In genomic region chr10:95650232-95650631, GRCh38 we compare ENCODE assay signal across 17 cellular contexts.
"Had no signal": no experiment of that assay in that cellular context is flagged by ENCODE, and none has a peak within 500 bp of the region (broad histone marks: within the 10 kb centered on the region; RNA-seq: fewer than 3 reads in every experiment).

No MANE protein-coding gene starts in this region.

- FAIRE-seq: islet of Langerhans had no signal

- H3K4me1 ChIP-seq: psoas muscle had no signal

- H3K4me3 ChIP-seq: cardiac muscle cell, esophagus squamous epithelium, psoas muscle, spleen, suprapubic skin, upper lobe of left lung had no signal

- ATAC-seq: activated naive CD8-positive, alpha-beta T cell treated with anti-CD3 and anti-CD28 coated beads, Interleukin-2, amount 50 U/mL, for 24 hours; left lobe of liver; psoas muscle; sciatic nerve had no signal

- H3K27me3 ChIP-seq: cardiac muscle cell, esophagus squamous epithelium, spleen, suprapubic skin, upper lobe of left lung had no signal

- DNase-seq: activated CD4-positive, alpha-beta memory T cell treated with anti-CD3 and anti-CD28 coated beads, Interleukin-2, amount 10 ng/mL, durations not matched to agents 7 days and 5 days; activated CD4-positive, alpha-beta T cell treated with anti-CD3 and anti-CD28 coated beads for 1 hour; activated gamma-delta T cell treated with Interleukin-2 at 50 U/mL for 16 hours; activated naive CD8-positive, alpha-beta T cell treated with anti-CD3 and anti-CD28 coated beads, Interleukin-2, amount 50 U/mL, for 24 hours; activated T-cell treated with anti-CD3 and anti-CD28 coated beads, Interleukin-2, amount 50 U/mL, for 48 hours; esophagus squamous epithelium; foreskin fibroblast; psoas muscle; spleen; stimulated activated CD4-positive, alpha-beta T cell treated with anti-CD3 and anti-CD28 coated beads, Interleukin-1b, Interleukin-23, amount 100 ng/mL, for 48 hours; stimulated activated naive CD4-positive, alpha-beta T cell treated with Interleukin-2 at 50 U/mL for 16 hours; upper lobe of left lung had no signal

- H3K27ac ChIP-seq: cardiac muscle cell, esophagus squamous epithelium, psoas muscle, spleen, suprapubic skin, upper lobe of left lung had no signal

- H3K9me3 ChIP-seq: psoas muscle, suprapubic skin, upper lobe of left lung had no signal
